Comparison of ENCODE assay signal across 8 cellular contexts in the genomic region with DNA sequence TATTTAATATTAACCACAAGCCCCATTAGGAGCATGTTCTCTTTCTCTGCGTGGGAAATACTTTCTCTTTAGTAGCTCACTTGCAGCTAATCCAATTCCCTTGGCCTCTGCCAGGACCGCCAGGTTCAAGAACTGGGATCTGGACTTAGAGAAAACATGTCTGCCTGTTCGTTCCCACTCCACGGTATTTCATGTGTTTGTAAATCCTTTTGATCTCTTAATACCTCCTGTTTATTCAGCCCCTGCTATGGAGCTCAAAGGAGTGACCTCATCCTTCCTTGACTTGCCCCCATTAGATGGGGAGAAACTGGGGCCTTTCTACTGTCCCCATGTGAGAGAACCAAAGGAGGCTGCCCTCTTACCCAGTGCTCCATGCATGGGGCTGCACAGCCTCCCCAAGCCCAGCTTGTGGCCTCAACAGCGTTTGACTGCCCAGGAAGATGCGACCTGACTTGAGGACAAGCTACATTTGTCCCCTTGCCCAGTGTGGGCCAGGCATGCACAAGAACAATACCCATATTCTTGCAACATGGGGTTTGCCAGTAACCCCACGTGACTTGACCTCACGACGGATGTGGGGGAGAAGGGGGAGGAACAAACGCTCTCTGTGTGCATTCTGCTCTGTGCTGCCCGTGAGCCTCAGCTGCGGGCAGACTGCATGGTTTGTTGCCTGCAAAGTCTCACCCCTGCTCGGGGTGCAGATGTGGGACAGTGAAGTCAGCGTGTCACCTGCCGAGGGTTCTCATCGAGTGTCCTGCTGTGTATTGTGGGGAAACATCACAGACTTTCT. TPM values are rescaled to one million over a fixed set of nuclear protein-coding genes. Genes with fewer than 3 reads are reported as not detected.
DNase-seq lines count a peak whose midpoint lies in the region; ATAC-seq and TF ChIP-seq lines count a peak whose summit lies in the region.

No MANE protein-coding gene starts in this region.

- dilution Hi-C loops in IMR-90 (cut with HindIII; ENCODE audit: low sequenced_read_pairs, unreplicated experiment): no loop called here

- peak overlapping the region; percentile 32 for H3K23ac ChIP-seq in IMR-90 (ENCODE audit: low read depth, low read length)

- intact Hi-C loops in IMR-90 (cut with micrococcal nuclease): loop anchor here (2.0 kb wide), 2 partner anchors 36 to 48 kb away; no protein-coding TSS in a partner anchor
- intact Hi-C loops in activated CD4-positive, alpha-beta T cell treated with anti-CD3 and anti-CD28 coated beads for 36 hours (cut with DNase I, micrococcal nuclease): loop anchor here (1.0 to 2.0 kb wide), 4 partner anchors 36 to 62 kb away; no protein-coding TSS in a partner anchor

- 74% methylated on average over 5 of the region's 16 CpGs; no CpG with 5 or more reads in 1 of the 2 experiments for WGBS in IMR-90 (ENCODE audit: extremely low coverage in 2 of 2, insufficient read length in 1 of 2), 2 experiments

- ATAC-seq in GM18858 (IDR thresholded peaks at IDR 0.05; ENCODE audit: unreplicated experiment) (peak; percentile 51), IMR-90 (ENCODE audit: low read depth) (peak; percentile 10), memory B cell (ENCODE audit: low read depth) (peak; percentile 99)
- ATAC-seq in activated CD4-positive, alpha-beta T cell treated with anti-CD3 and anti-CD28 coated beads for 36 hours: peak; percentile 87
- peak; percentile 99 for ATAC-seq in central memory CD8-positive, alpha-beta T cell (replicated peaks; ENCODE audit: extremely low read depth, poor library complexity, severe bottlenecking)

- 0 out of 2 replicates have a peak, but pooled peaks have one; percentile 5 for TF ChIP-seq POLR2A in IMR-90 (IDR thresholded peaks at IDR 0.05; ENCODE audit: low read depth, low read length)

- H4K5ac ChIP-seq in IMR-90 (ENCODE audit: low read depth, low read length): peak overlapping the region; percentile 31

- peak overlapping the region; percentile 45 for H2BK120ac ChIP-seq in IMR-90 (ENCODE audit: low read depth, low read length)

- H3K36me3 Mint-ChIP-seq in activated CD4-positive, alpha-beta T cell treated with anti-CD3 and anti-CD28 coated beads for 36 hours (ENCODE audit: low read depth): no peaks in the 10 kb centered on the region
- peaks cover 7% of the 10 kb centered on the region for H3K36me3 Mint-ChIP-seq in central memory CD8-positive, alpha-beta T cell (ENCODE audit: insufficient read depth)
- peaks cover 15% of the 10 kb centered on the region for H3K36me3 Mint-ChIP-seq in memory B cell

- H4K8ac ChIP-seq in IMR-90 (ENCODE audit: low read depth in 2 of 2, low read length in 2 of 2): peak overlapping the region; percentile 27 to 39; a peak in 2 of 4 replicates

- peak overlapping the region; percentile 11 for H2BK20ac ChIP-seq in IMR-90 (ENCODE audit: low read depth, low read length)

- H2AFZ ChIP-seq in IMR-90 (replicated peaks; ENCODE audit: low read length, poor library complexity): peak overlapping the region; percentile 24

- H4K91ac ChIP-seq in IMR-90 (ENCODE audit: insufficient read depth, low read depth, low read length): peak overlapping the region; percentile 84

- CTCF ChIA-PET in IMR-90 (lab: Yijun Ruan, JAX): interaction anchor here (1.2 to 3.8 kb wide), 2 partner anchors 35 to 47 kb away, joined by 3 to 15 read pairs; no protein-coding TSS in a partner anchor
- CTCF ChIA-PET in activated CD4-positive, alpha-beta T cell treated with anti-CD3 and anti-CD28 coated beads for 36 hours (lab: Charles Lee): interaction anchor here (0.7 to 1.1 kb wide), 6 partner anchors 10 to 160 kb away, joined by 3 to 6 read pairs (median 4); partner anchors contain the start of gene CD9

- peak overlapping the region; percentile 49 for H3K4me3 Mint-ChIP-seq in activated CD4-positive, alpha-beta T cell treated with anti-CD3 and anti-CD28 coated beads for 36 hours
- H3K4me3 Mint-ChIP-seq in central memory CD8-positive, alpha-beta T cell: peak overlapping the region; percentile 62
- H3K4me3 Mint-ChIP-seq in memory B cell: peak overlapping the region; percentile 67

- BruUV-seq in IMR-90 (replicated peaks; lab: Mats Ljungman, UMichigan): no TSS peak

- H2AK9ac ChIP-seq in IMR-90 (replicated peaks; ENCODE audit: low read depth, low read length, poor library complexity): peak overlapping the region; percentile 79

- H3K27ac Mint-ChIP-seq in activated CD4-positive, alpha-beta T cell treated with anti-CD3 and anti-CD28 coated beads for 36 hours: peak overlapping the region; percentile 84
- H3K27ac Mint-ChIP-seq in central memory CD8-positive, alpha-beta T cell (ENCODE audit: low read depth): peak overlapping the region; percentile 79
- H3K27ac Mint-ChIP-seq in memory B cell: peak overlapping the region; percentile 83

- H3K56ac ChIP-seq in IMR-90 (ENCODE audit: extremely low read depth, insufficient read depth, low read length): peak overlapping the region; percentile 73; the same call in 1 of the 2 replicates

- peaks cover 33% of the 10 kb centered on the region for H3K4me1 Mint-ChIP-seq in activated CD4-positive, alpha-beta T cell treated with anti-CD3 and anti-CD28 coated beads for 36 hours
- H3K4me1 Mint-ChIP-seq in central memory CD8-positive, alpha-beta T cell: peaks cover 32% of the 10 kb centered on the region
- H3K4me1 Mint-ChIP-seq in memory B cell: peaks cover 12% of the 10 kb centered on the region

- H3K4me2 ChIP-seq in IMR-90 (ENCODE audit: low read depth, low read length): peak overlapping the region; percentile 24

- H3K27me3 Mint-ChIP-seq in activated CD4-positive, alpha-beta T cell treated with anti-CD3 and anti-CD28 coated beads for 36 hours: no peaks in the 10 kb centered on the region
- no peaks in the 10 kb centered on the region for H3K27me3 Mint-ChIP-seq in central memory CD8-positive, alpha-beta T cell
- H3K27me3 Mint-ChIP-seq in memory B cell: no peaks in the 10 kb centered on the region

- H3K36me3 ChIP-seq in IMR-90 (ENCODE audit: control insufficient read depth, insufficient read depth, low read length): peaks cover 5% of the 10 kb centered on the region; the same call in 1 of the 2 replicates

- H3K9ac ChIP-seq in IMR-90 (ENCODE audit: low read depth, low read length): peak overlapping the region; percentile 15

- H3K79me1 ChIP-seq in IMR-90 (ENCODE audit: low read depth in 1 of 2, low read length in 2 of 2): peaks cover 10 to 45% of the 10 kb centered on the region in 2 experiments

- TF ChIP-seq CTCF in IMR-90 (conservative IDR thresholded peaks at IDR 0.05; ENCODE audit: low read depth, low read length): no peak

- H3K14ac ChIP-seq in IMR-90 (replicated peaks; ENCODE audit: low read depth, low read length): peak overlapping the region; percentile 65

- peak overlapping the region; percentile 19 for H2BK5ac ChIP-seq in IMR-90 (ENCODE audit: low read depth, low read length, poor library complexity, severe bottlenecking)

- peaks cover 18% of the 10 kb centered on the region for H3K9me1 ChIP-seq in IMR-90 (ENCODE audit: insufficient read depth, low read length)

- DNase-seq in IMR-90 (no peak), memory B cell (ENCODE audit: low spot score in 2 of 2) (peak; percentile 25 to 58), NCI-H446 treated with DMSO at 0.1 percent for 48 hours (lab: John Stamatoyannopoulos, UW) (no peak), NCI-H748 treated with DMSO at 0.1 percent for 48 hours (lab: John Stamatoyannopoulos, UW) (no peak)
- DNase-seq in activated CD4-positive, alpha-beta T cell treated with anti-CD3 and anti-CD28 coated beads for 36 hours: peak; percentile 87
- DNase-seq in central memory CD8-positive, alpha-beta T cell (ENCODE audit: low spot score in 2 of 2): peak; percentile 49 to 79
- DNase-seq in stimulated activated CD8-positive, alpha-beta memory T cell treated with anti-CD3 and anti-CD28 coated beads, Interleukin-15, amount 100 ng/mL, for 48 hours (ENCODE audit: low read depth in 2 of 2): peak; percentile 55 to 56

- H4K20me1 ChIP-seq in IMR-90 (ENCODE audit: insufficient read depth, low read length): 0 out of 2 replicates have a peak, but pooled peaks cover 2% of the 10 kb centered on the region

- in situ Hi-C loops in IMR-90 (cut with MboI; ENCODE audit: low sequenced_read_pairs): no loop called here

- H3K27me3 ChIP-seq in IMR-90 (ENCODE audit: control insufficient read depth, insufficient read depth, low read length): no peaks in the 10 kb centered on the region

- POLR2A ChIA-PET in IMR-90 (lab: Charles Lee; ENCODE audit: unreplicated experiment): interaction anchor here (0.5 kb wide), 2 partner anchors 9 to 304 kb away, joined by 6 to 13 read pairs; partner anchors contain the start of gene GAPDH
- POLR2A ChIA-PET in activated CD4-positive, alpha-beta T cell treated with anti-CD3 and anti-CD28 coated beads for 36 hours (lab: Charles Lee): interaction anchor here (0.8 kb wide), 1 partner anchor 35 kb away, joined by 3 read pairs; no protein-coding TSS in a partner anchor

- peak overlapping the region; percentile 93; the same call in 2 of the 3 replicates for H2BK15ac ChIP-seq in IMR-90 (ENCODE audit: low read depth, low read length)

- H3K9me3 ChIP-seq in IMR-90 (ENCODE audit: control insufficient read depth, insufficient read depth, low read length): no peaks in the 10 kb centered on the region

- no peak overlapping the region for H3K4me3 ChIP-seq in IMR-90 (ENCODE audit: insufficient read depth, low read depth, low read length)

- H3K4ac ChIP-seq in IMR-90 (ENCODE audit: low read depth, low read length): peak overlapping the region; percentile 73

- peaks cover 35% of the 10 kb centered on the region for H3K4me1 ChIP-seq in IMR-90 (ENCODE audit: control insufficient read depth, insufficient read depth, low read length)

- no peak for TF ChIP-seq RAD21 in IMR-90 (IDR thresholded peaks at IDR 0.05; ENCODE audit: low read length)

- H3K18ac ChIP-seq in IMR-90 (ENCODE audit: low read depth, low read length): peak overlapping the region; percentile 29

- H3K9me3 Mint-ChIP-seq in activated CD4-positive, alpha-beta T cell treated with anti-CD3 and anti-CD28 coated beads for 36 hours (ENCODE audit: low read depth): no peaks in the 10 kb centered on the region
- H3K9me3 Mint-ChIP-seq in central memory CD8-positive, alpha-beta T cell: no peaks in the 10 kb centered on the region
- H3K9me3 Mint-ChIP-seq in memory B cell: no peaks in the 10 kb centered on the region

- peak overlapping the region; percentile 52 for H3K27ac ChIP-seq in IMR-90 (ENCODE audit: insufficient read depth, low read length)

- peak overlapping the region; percentile 92 for H2AK5ac ChIP-seq in IMR-90 (ENCODE audit: low read depth, low read length)

TF ChIP-seq in IMR-90, 13 proteins besides CTCF, POLR2A, EP300 and RAD21 (continues in another document):
- TF ChIP-seq MXI1 (IDR thresholded peaks at IDR 0.05; ENCODE audit: borderline replicate concordance, low read depth, low read length) (no peak), CEBPB (IDR thresholded peaks at IDR 0.05; ENCODE audit: low read depth, low read length) (no peak), CHD1 (IDR thresholded peaks at IDR 0.05; ENCODE audit: low read depth, low read length) (no peak), NFE2L2 (IDR thresholded peaks at IDR 0.05; ENCODE audit: low read depth, low read length) (no peak)

RNA-seq across cellular contexts. Expression of gene CD9, which starts 30.3 kb away (rescaled TPM):
- 48.8 and 70.0 TPM in 2 replicates for total RNA-seq in IMR-90 (2012; rRNA removed)
- polyA plus RNA-seq in IMR-90 (2012; rRNA removed): 69.1 and 70.9 TPM in 2 replicates
- polyA plus RNA-seq in IMR-90 (2012; cell fraction: cytosol; rRNA removed): 50.1 and 55.3 TPM in 2 replicates
- 19.2 and 35.5 TPM in 2 replicates for polyA plus RNA-seq in IMR-90 (2012; cell fraction: nucleus; rRNA removed; ENCODE audit: low replicate concordance)
- total RNA-seq in activated CD4-positive, alpha-beta T cell treated with anti-CD3 and anti-CD28 coated beads for 36 hours: 10 to 100 TPM; 11.5 to 12.8 TPM

Comparison
In these comparisons a context has a peak if more than half of its experiments do, and no peak if none do; other contexts are left out.
1. ATAC-seq: peak in every context shown above with its lines; median percentile 99 in central memory CD8-positive, alpha-beta T cell; 99 in memory B cell; 87 in activated CD4-positive, alpha-beta T cell treated with anti-CD3 and anti-CD28 coated beads for 36 hours; 51 in GM18858; 10 in IMR-90.
2. DNase-seq: peak in activated CD4-positive, alpha-beta T cell treated with anti-CD3 and anti-CD28 coated beads for 36 hours (single experiment), central memory CD8-positive, alpha-beta T cell (2 of 2), memory B cell (2 of 2) and stimulated activated CD8-positive, alpha-beta memory T cell treated with anti-CD3 and anti-CD28 coated beads, Interleukin-15, amount 100 ng/mL, for 48 hours (2 of 2); none in IMR-90 (single experiment), NCI-H446 treated with DMSO at 0.1 percent for 48 hours (single experiment) and NCI-H748 treated with DMSO at 0.1 percent for 48 hours (single experiment).
3. Peak in every context shown above with its lines, with median percentiles within 50 percentile points of each other: H3K27ac Mint-ChIP-seq and H3K4me3 Mint-ChIP-seq.